ENCODE assay signal across 8 cellular contexts in the genomic region with DNA sequence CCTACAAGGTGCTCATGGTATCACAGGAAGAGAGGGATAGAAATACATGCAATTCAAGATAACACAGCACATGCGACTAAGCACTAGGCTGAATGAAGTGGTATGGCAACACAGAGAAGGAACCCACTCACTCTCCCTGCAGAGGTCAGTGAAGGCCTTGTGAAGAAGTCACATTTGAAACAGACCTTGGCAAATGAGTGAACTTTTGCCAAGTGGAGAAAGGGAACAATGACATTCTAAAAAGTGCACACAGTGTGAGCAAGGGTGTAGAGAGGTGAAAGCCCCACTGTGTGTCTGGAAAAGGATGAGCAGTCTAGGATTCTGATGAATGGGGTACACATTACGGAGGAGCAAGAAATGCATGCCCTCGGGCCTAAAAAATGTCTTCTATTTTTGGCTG. TPM values are rescaled to one million over a fixed set of nuclear protein-coding genes. Genes with fewer than 3 reads are reported as not detected.
DNase-seq lines count a peak whose midpoint lies in the region; ATAC-seq and TF ChIP-seq lines count a peak whose summit lies in the region.

No MANE protein-coding gene starts in this region.

- TF ChIP-seq CTCF in hepatocyte (IDR thresholded peaks at IDR 0.05; ENCODE audit: poor library complexity) (peak; percentile 20), suprapubic skin (IDR thresholded peaks at IDR 0.05) (no peak)

- H3K27ac Mint-ChIP-seq in activated CD4-positive, alpha-beta memory T cell treated with anti-CD3 and anti-CD28 coated beads, Interleukin-2, amount 10 ng/mL, durations not matched to agents 7 days and 5 days = peak overlapping the region; percentile 98

- H3K4me1 ChIP-seq in hepatocyte (ENCODE audit: insufficient read depth) = peaks cover 25% of the 10 kb centered on the region
- H3K4me1 ChIP-seq in suprapubic skin = peaks cover 51% of the 10 kb centered on the region

- H3K27me3 ChIP-seq in hepatocyte = no peaks in the 10 kb centered on the region
- H3K27me3 ChIP-seq in suprapubic skin = no peaks in the 10 kb centered on the region

- no peak for TF ChIP-seq POLR2A in suprapubic skin (IDR thresholded peaks at IDR 0.05)

- no peaks in the 10 kb centered on the region for H3K27me3 Mint-ChIP-seq in activated CD4-positive, alpha-beta memory T cell treated with anti-CD3 and anti-CD28 coated beads, Interleukin-2, amount 10 ng/mL, durations not matched to agents 7 days and 5 days

- 76% methylated on average over 3 of the region's 3 CpGs for WGBS in hepatocyte (ENCODE audit: low lambda C conversion rate, missing lambda C conversion rate)
- 36% methylated on average over 3 of the region's 3 CpGs for WGBS in suprapubic skin

- CTCF ChIA-PET in activated CD4-positive, alpha-beta memory T cell treated with anti-CD3 and anti-CD28 coated beads, Interleukin-2, amount 10 ng/mL, durations not matched to agents 7 days and 5 days (lab: Charles Lee) = interaction anchor here (0.6 to 4.4 kb wide), 10 partner anchors 11 to 342 kb away, joined by 3 to 49 read pairs (median 6); partner anchors contain the start of gene KLF7

- H3K4me3 Mint-ChIP-seq in activated CD4-positive, alpha-beta memory T cell treated with anti-CD3 and anti-CD28 coated beads, Interleukin-2, amount 10 ng/mL, durations not matched to agents 7 days and 5 days = peak overlapping the region; percentile 63

- H3K4me1 Mint-ChIP-seq in activated CD4-positive, alpha-beta memory T cell treated with anti-CD3 and anti-CD28 coated beads, Interleukin-2, amount 10 ng/mL, durations not matched to agents 7 days and 5 days = peaks cover 64% of the 10 kb centered on the region

- H3K9me2 ChIP-seq in hepatocyte (replicated peaks; ENCODE audit: insufficient read depth) = no peaks in the 10 kb centered on the region

- H4K20me1 ChIP-seq in hepatocyte (ENCODE audit: insufficient read depth, poor library complexity, severe bottlenecking) = no peaks in the 10 kb centered on the region

- peak; percentile 40 for ATAC-seq in HG03066 (IDR thresholded peaks at IDR 0.05; ENCODE audit: low read depth, unreplicated experiment)
- ATAC-seq in HG02870 (IDR thresholded peaks at IDR 0.05; ENCODE audit: unreplicated experiment) = no peak

- peaks cover 66% of the 10 kb centered on the region for H3K36me3 Mint-ChIP-seq in activated CD4-positive, alpha-beta memory T cell treated with anti-CD3 and anti-CD28 coated beads, Interleukin-2, amount 10 ng/mL, durations not matched to agents 7 days and 5 days (ENCODE audit: low read depth)

- H3K9me3 Mint-ChIP-seq in activated CD4-positive, alpha-beta memory T cell treated with anti-CD3 and anti-CD28 coated beads, Interleukin-2, amount 10 ng/mL, durations not matched to agents 7 days and 5 days = peaks cover 4% of the 10 kb centered on the region

- H3K9me3 ChIP-seq in hepatocyte (ENCODE audit: low read depth) (no peaks in the 10 kb centered on the region), suprapubic skin (no peaks in the 10 kb centered on the region)

- POLR2A ChIA-PET in activated CD4-positive, alpha-beta memory T cell treated with anti-CD3 and anti-CD28 coated beads, Interleukin-2, amount 10 ng/mL, durations not matched to agents 7 days and 5 days (lab: Charles Lee) = interaction anchor here (0.7 to 4.3 kb wide), 19 partner anchors 9 to 388 kb away, joined by 3 to 276 read pairs (median 7); partner anchors contain the start of genes CREB1, FASTKD2, KLF7 and MDH1B

- H2AFZ ChIP-seq in hepatocyte = no peak overlapping the region

- H3K27ac ChIP-seq in hepatocyte (no peak overlapping the region), suprapubic skin (peak overlapping the region; percentile 89)

- DNase-seq in GDM1 (lab: John Stamatoyannopoulos, UW) (peak; percentile 23), hepatocyte (ENCODE audit: low spot score) (no peak), suprapubic skin (ENCODE audit: low spot score in 2 of 2) (no peak), glomerular visceral epithelial cell (ENCODE audit: extremely low spot score) (no peak), NCI-H1417 treated with DMSO at 0.1 percent for 48 hours (lab: John Stamatoyannopoulos, UW) (no peak)
- DNase-seq in activated CD4-positive, alpha-beta memory T cell treated with anti-CD3 and anti-CD28 coated beads, Interleukin-2, amount 10 ng/mL, durations not matched to agents 7 days and 5 days = no peak

- no peak overlapping the region for H3K4me3 ChIP-seq in hepatocyte
- no peak overlapping the region for H3K4me3 ChIP-seq in suprapubic skin

- H3K4me2 ChIP-seq in hepatocyte = no peak overlapping the region

- peaks cover 67% of the 10 kb centered on the region for H3K79me2 ChIP-seq in hepatocyte

- no peak for TF ChIP-seq EP300 in suprapubic skin (IDR thresholded peaks at IDR 0.05)

- H3K36me3 ChIP-seq in hepatocyte (replicated peaks; ENCODE audit: insufficient read depth, low read depth) (no peaks in the 10 kb centered on the region), suprapubic skin (no peaks in the 10 kb centered on the region)

RNA-seq across cellular contexts. Expression of gene KLF7, which starts 23.3 kb away (rescaled TPM):
- 10 to 100 TPM; 28.3 to 31.4 TPM for total RNA-seq in activated CD4-positive, alpha-beta memory T cell treated with anti-CD3 and anti-CD28 coated beads, Interleukin-2, amount 10 ng/mL, durations not matched to agents 7 days and 5 days
- total RNA-seq in hepatocyte (6.3 and 18.6 TPM in 2 replicates), suprapubic skin (10 to 100 TPM; 10.0 to 17.4 (median 10.7) TPM)
- 7.9 and 8.4 TPM in 2 replicates for polyA plus RNA-seq in hepatocyte
